ENCODE assay signal across 8 cellular contexts in genomic region chr2:65186872-65187851, GRCh38. TPM values are rescaled to one million over a fixed set of nuclear protein-coding genes. Genes with fewer than 3 reads are reported as not detected.
DNase-seq lines count a peak whose midpoint lies in the region; ATAC-seq and TF ChIP-seq lines count a peak whose summit lies in the region.

No MANE protein-coding gene starts in this region.

- TF ChIP-seq CTCF in OCI-LY3 (IDR thresholded peaks at IDR 0.05; ENCODE audit: low read depth, low read length): peak; percentile 86
- peak; percentile 88 for TF ChIP-seq CTCF in epithelial cell of proximal tubule (conservative IDR thresholded peaks at IDR 0.05; ENCODE audit: low read depth, low read length)

- H3K27me3 ChIP-seq in OCI-LY3 (ENCODE audit: low read depth, low read length) (peaks cover 27% of the 10 kb centered on the region), muscle layer of duodenum (ENCODE audit: low read depth, low read length) (no peaks in the 10 kb centered on the region)

- H3K36me3 ChIP-seq in OCI-LY3 (replicated peaks; ENCODE audit: low read depth, low read length) (no peaks in the 10 kb centered on the region), muscle layer of duodenum (ENCODE audit: control insufficient read depth in 1 of 2, insufficient read depth in 2 of 2, low read length in 2 of 2) (no peaks in the 10 kb centered on the region)

- H3K27ac ChIP-seq in OCI-LY3 (ENCODE audit: low read length) (no peak overlapping the region), muscle layer of duodenum (ENCODE audit: low read length) (peak overlapping the region; percentile 27)

- H3K9me3 ChIP-seq in OCI-LY3 (ENCODE audit: insufficient read depth, low read length) (no peaks in the 10 kb centered on the region), muscle layer of duodenum (ENCODE audit: control insufficient read depth in 1 of 2, low read length in 2 of 2) (no peaks in the 10 kb centered on the region)

- ATAC-seq in GM18511 (IDR thresholded peaks at IDR 0.05; ENCODE audit: unreplicated experiment) (peak; percentile 83), HG03442 (IDR thresholded peaks at IDR 0.05; ENCODE audit: unreplicated experiment) (peak; percentile 83)

- no peaks in the 10 kb centered on the region for H3K79me2 ChIP-seq in OCI-LY3 (ENCODE audit: low read length)

- peak overlapping the region; percentile 76 for H2AFZ ChIP-seq in OCI-LY3 (ENCODE audit: low read depth, low read length)

- H3K4me3 ChIP-seq in OCI-LY3 (ENCODE audit: low read length): peak overlapping the region; percentile 62
- H3K4me3 ChIP-seq in epithelial cell of proximal tubule (ENCODE audit: low read depth, low read length): no peak overlapping the region
- no peak overlapping the region for H3K4me3 ChIP-seq in muscle layer of duodenum (ENCODE audit: low read depth in 1 of 2, low read length in 2 of 2)

- in situ Hi-C loops in ACHN (cut with HindIII; ENCODE audit: low pct_ligation_motif_present, low pct_unique_long_range_greater_than_20kb, low sequenced_read_pairs): no loop called here

- H3K9ac ChIP-seq in OCI-LY3 (ENCODE audit: low read length): 0 out of 2 replicates have a peak overlapping the region, but pooled peaks have one; percentile 27

- H3K4me2 ChIP-seq in OCI-LY3 (ENCODE audit: low read length): peak overlapping the region; percentile 68

- no peaks in the 10 kb centered on the region for H4K20me1 ChIP-seq in OCI-LY3 (ENCODE audit: insufficient read depth, low read length)

- H3K4me1 ChIP-seq in OCI-LY3 (ENCODE audit: low read length): peaks cover 7% of the 10 kb centered on the region; the same call in 1 of the 2 replicates
- H3K4me1 ChIP-seq in muscle layer of duodenum (ENCODE audit: control insufficient read depth in 1 of 2, insufficient read depth in 2 of 2, low read length in 2 of 2): peaks cover 0 to 3% of the 10 kb centered on the region in 2 donors

- peak; percentile 79 for DNase-seq in ACHN
- peak; percentile 56 for DNase-seq in activated T-cell treated with anti-CD3 and anti-CD28 coated beads for 1 hour (ENCODE audit: low read depth)
- no peak for DNase-seq in epithelial cell of proximal tubule (ENCODE audit: low read depth)
- peak; percentile 24 to 42 for DNase-seq in stimulated activated CD8-positive, alpha-beta memory T cell treated with anti-CD3 and anti-CD28 coated beads, Interleukin-7, amount 100 ng/mL, for 1 hour (ENCODE audit: low read depth in 2 of 2)

RNA-seq across cellular contexts. Expression of gene ACTR2, which starts 40.5 kb away (rescaled TPM):
- 95.3 and 103 TPM in 2 replicates for total RNA-seq in epithelial cell of proximal tubule

RNA-seq across cellular contexts. Expression of gene RAB1A, which starts 57.3 kb away (rescaled TPM):
- 74.8 and 88.6 TPM in 2 replicates for total RNA-seq in epithelial cell of proximal tubule
